In genomic region chr21:44758781-44759627, GRCh38 we compare ENCODE assay signal across 1 cellular context.
TF ChIP-seq lines count a peak whose summit lies in the region.

No MANE protein-coding gene starts in this region.

TF ChIP-seq in K562, 482 proteins besides CTCF, POLR2A, EP300 and RAD21:
- TF ChIP-seq POLR2B (IDR thresholded peaks at IDR 0.05; ENCODE audit: low read depth, partially characterized antibody) = no peak
- TF ChIP-seq RBM25 (IDR thresholded peaks at IDR 0.05; ENCODE audit: low read depth, low read length, severe bottlenecking) = no peak
- TF ChIP-seq ZNF316 (IDR thresholded peaks at IDR 0.05) = no peak
- no peak for TF ChIP-seq ETS2 (tag; IDR thresholded peaks at IDR 0.05; ENCODE audit: borderline replicate concordance, poor library complexity, severe bottlenecking)
- TF ChIP-seq TCF7 (IDR thresholded peaks at IDR 0.05; ENCODE audit: borderline replicate concordance) = no peak
- TF ChIP-seq MCM3 (IDR thresholded peaks at IDR 0.05) = no peak
- no peak for TF ChIP-seq CBX5 (IDR thresholded peaks at IDR 0.05; ENCODE audit: borderline replicate concordance, low read depth)
